ENCODE assay signal across 8 cellular contexts in the genomic region with DNA sequence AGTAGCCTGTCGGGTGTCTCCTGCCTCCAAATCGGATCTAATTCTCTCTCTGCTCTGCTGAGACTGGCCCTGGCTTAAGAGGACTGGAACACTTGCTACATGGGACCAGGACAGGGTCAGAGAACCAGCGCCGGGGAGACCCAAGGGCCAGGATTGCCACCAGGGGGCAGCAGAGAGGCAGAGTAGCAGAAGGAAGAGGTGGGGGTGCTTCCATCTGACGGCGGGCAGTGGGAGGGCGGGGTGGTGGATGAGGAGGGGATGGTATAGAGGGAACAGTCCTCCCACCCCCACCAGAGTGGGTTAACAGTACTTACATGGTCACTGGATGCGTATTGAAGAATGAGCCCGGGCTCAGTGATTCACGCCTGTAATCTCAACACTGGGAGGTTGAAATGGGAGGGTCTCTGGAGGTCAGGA.
DNase-seq lines count a peak whose midpoint lies in the region.

No MANE protein-coding gene starts in this region.

- DNase-seq in NCI-H2081 (lab: John Stamatoyannopoulos, UW) (peak; percentile 56 to 57), NCI-H2081 treated with DMSO at 0.1 percent for 48 hours (lab: John Stamatoyannopoulos, UW) (no peak), NCI-H1694 treated with DMSO at 0.1 percent for 48 hours (lab: John Stamatoyannopoulos, UW) (peak; percentile 44), kidney tubule cell (ENCODE audit: low spot score) (peak; percentile 66), globus pallidus (ENCODE audit: low spot score) (no peak)
- DNase-seq in activated CD4-positive, CD25-positive, alpha-beta regulatory T cell treated with anti-CD3 and anti-CD28 coated beads, Interleukin-2, amount 50 U/mL, for 72 hours: peak; percentile 92
- DNase-seq in central memory CD4-positive, alpha-beta T cell: peak; percentile 63
- DNase-seq in stimulated activated CD4-positive, alpha-beta T cell treated with anti-CD3 and anti-CD28 coated beads, Interleukin-4, amount 100 ng/mL, for 1 hour: peak; percentile 89

Comparison
In these comparisons a context has a peak if more than half of its experiments do, and no peak if none do; other contexts are left out.
1. DNase-seq: peak in NCI-H2081 (2 of 2), NCI-H1694 treated with DMSO at 0.1 percent for 48 hours (single experiment), activated CD4-positive, CD25-positive, alpha-beta regulatory T cell treated with anti-CD3 and anti-CD28 coated beads, Interleukin-2, amount 50 U/mL, for 72 hours (single experiment), central memory CD4-positive, alpha-beta T cell (single experiment), kidney tubule cell (single experiment) and stimulated activated CD4-positive, alpha-beta T cell treated with anti-CD3 and anti-CD28 coated beads, Interleukin-4, amount 100 ng/mL, for 1 hour (single experiment); none in NCI-H2081 treated with DMSO at 0.1 percent for 48 hours (single experiment) and globus pallidus (single experiment).